ENCODE assay signal across 7 cellular contexts in the genomic region with DNA sequence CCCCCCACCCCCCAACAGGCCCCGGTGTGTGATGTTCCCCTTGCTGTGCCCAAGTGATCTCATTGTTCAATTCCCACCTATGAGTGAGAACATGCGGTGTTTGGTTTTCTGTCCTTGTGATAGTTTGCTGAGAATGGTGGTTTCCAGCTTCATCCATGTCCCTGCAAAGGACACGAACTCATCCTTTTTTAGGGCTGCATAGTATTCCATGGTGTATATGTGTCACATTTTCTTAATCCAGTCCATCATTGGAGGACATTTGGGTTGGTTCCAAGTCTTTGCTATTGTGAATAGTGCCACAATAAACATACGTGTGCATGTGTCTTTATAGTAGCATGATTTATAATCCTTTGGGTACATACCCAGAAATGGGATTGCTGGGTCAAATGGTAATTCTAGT. TPM values are rescaled to one million over a fixed set of nuclear protein-coding genes. Genes with fewer than 3 reads are reported as not detected.
"Had no signal": no experiment of that assay in that cellular context is flagged by ENCODE, and none has a peak within 500 bp of the region (broad histone marks: within the 10 kb centered on the region; RNA-seq: fewer than 3 reads in every experiment).

No MANE protein-coding gene starts in this region.

RNA-seq across cellular contexts. Expression of a gene that starts 27.2 kb away (rescaled TPM):
- total RNA-seq: GM23248, H4, H7, HFFc6 had no signal
- polyA plus RNA-seq: GM23248 had no signal

RNA-seq across cellular contexts. Expression of a gene that starts 38.6 kb away (rescaled TPM):
- total RNA-seq: GM23248, GM23338, H1, H4, H7, H9, HFFc6 had no signal
- polyA plus RNA-seq: H1 had no signal
